In the genomic region with DNA sequence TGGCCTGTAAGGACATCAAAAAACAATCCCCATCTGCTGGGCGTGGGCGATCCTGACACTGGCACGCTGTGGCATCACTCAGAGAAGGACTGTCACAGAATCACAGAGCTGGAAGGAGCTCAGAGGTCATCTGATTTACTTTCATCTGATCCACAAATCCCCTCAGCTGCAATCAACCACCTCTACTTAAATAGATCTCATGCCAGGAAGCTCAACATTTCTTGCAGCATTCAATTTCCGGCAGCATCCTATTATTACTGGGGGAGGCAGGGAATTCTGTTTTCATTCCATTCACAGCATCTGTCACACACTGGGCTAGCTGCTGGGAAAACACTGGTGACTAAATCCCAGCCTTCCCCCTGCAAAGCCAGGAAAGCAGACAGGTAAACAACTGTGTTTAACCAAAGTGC, we compare ENCODE assay signal across 12 cellular contexts. TPM values are rescaled to one million over a fixed set of nuclear protein-coding genes. Genes with fewer than 3 reads are reported as not detected.
DNase-seq lines count a peak whose midpoint lies in the region; ATAC-seq lines count a peak whose summit lies in the region.
"Had no signal": no experiment of that assay in that cellular context is flagged by ENCODE, and none has a peak within 500 bp of the region (broad histone marks: within the 10 kb centered on the region; RNA-seq: fewer than 3 reads in every experiment).

No MANE protein-coding gene starts in this region.

- peaks cover 5% of the 10 kb centered on the region for H3K36me3 Mint-ChIP-seq in stimulated activated memory B cell treated with anti-CD40 and anti-IgM and Interleukin-4, amounts not matched to agents 10 μg/mL and 1 μg/mL and 100 μg/mL, for 72 hours

- peaks cover 6% of the 10 kb centered on the region for H3K4me1 Mint-ChIP-seq in stimulated activated memory B cell treated with anti-CD40 and anti-IgM and Interleukin-4, amounts not matched to agents 10 μg/mL and 1 μg/mL and 100 μg/mL, for 72 hours

- H3K27ac Mint-ChIP-seq in stimulated activated memory B cell treated with anti-CD40 and anti-IgM and Interleukin-4, amounts not matched to agents 10 μg/mL and 1 μg/mL and 100 μg/mL, for 72 hours: no peak overlapping the region

- H3K9me3 Mint-ChIP-seq in stimulated activated memory B cell treated with anti-CD40 and anti-IgM and Interleukin-4, amounts not matched to agents 10 μg/mL and 1 μg/mL and 100 μg/mL, for 72 hours: peaks cover 5% of the 10 kb centered on the region

- peak overlapping the region; percentile 76 for H3K27ac ChIP-seq in caudate nucleus (ENCODE audit: low read depth, low read length)
- H3K27ac ChIP-seq: C4-2B had no signal

- no peak for ATAC-seq in stimulated activated memory B cell treated with anti-CD40 and anti-IgM and Interleukin-4, amounts not matched to agents 10 μg/mL and 1 μg/mL and 100 μg/mL, for 72 hours

- no peaks in the 10 kb centered on the region for H3K27me3 Mint-ChIP-seq in stimulated activated memory B cell treated with anti-CD40 and anti-IgM and Interleukin-4, amounts not matched to agents 10 μg/mL and 1 μg/mL and 100 μg/mL, for 72 hours

- DNase-seq in NCI-H146 (lab: John Stamatoyannopoulos, UW): peak; percentile 82
- DNase-seq in NCI-H69 (lab: John Stamatoyannopoulos, UW): peak; percentile 97
- peak in 23 of 61 donors; percentile 7 to 64 (median 31) for DNase-seq in caudate nucleus (lab: John Stamatoyannopoulos, UW)
- DNase-seq in renal cortical epithelial cell (ENCODE audit: low read depth): peak; percentile 29
- no peak for DNase-seq in activated T-cell treated with anti-CD3 and anti-CD28 coated beads for 4 hours
- DNase-seq in islet precursor cell: no peak
- DNase-seq: activated naive CD4-positive, alpha-beta T cell treated with anti-CD3 and anti-CD28 coated beads, Interleukin-2, amount 50 U/mL, for 16 hours; central memory CD4-positive, alpha-beta T cell; EL; stimulated activated CD4-positive, alpha-beta T cell treated with anti-CD3 and anti-CD28 coated beads, Interleukin-1b, Interleukin-23, amount 100 ng/mL, for 48 hours had no signal

- no peak overlapping the region for H3K4me3 Mint-ChIP-seq in stimulated activated memory B cell treated with anti-CD40 and anti-IgM and Interleukin-4, amounts not matched to agents 10 μg/mL and 1 μg/mL and 100 μg/mL, for 72 hours

RNA-seq across cellular contexts. Expression of a gene that starts 38.3 kb away (rescaled TPM):
- total RNA-seq in renal cortical epithelial cell: 123 and 175 TPM in 2 replicates

Comparison
In these comparisons a context has a peak if more than half of its experiments do, and no peak if none do; other contexts are left out.
1. DNase-seq: peak in NCI-H146 (single experiment), NCI-H69 (single experiment) and renal cortical epithelial cell (single experiment); none in activated T-cell treated with anti-CD3 and anti-CD28 coated beads for 4 hours (single experiment) and islet precursor cell (single experiment).